In genomic region chr1:12604986-12605385, GRCh38 we compare ENCODE assay signal across 1 cellular context.
TF ChIP-seq lines count a peak whose summit lies in the region.

No MANE protein-coding gene starts in this region.

TF ChIP-seq in IMR-90, 13 proteins besides CTCF, POLR2A, EP300 and RAD21:
- TF ChIP-seq MXI1 (IDR thresholded peaks at IDR 0.05; ENCODE audit: borderline replicate concordance, low read depth, low read length) (no peak), CEBPB (IDR thresholded peaks at IDR 0.05; ENCODE audit: low read depth, low read length) (no peak), CHD1 (IDR thresholded peaks at IDR 0.05; ENCODE audit: low read depth, low read length) (no peak), MAZ (IDR thresholded peaks at IDR 0.05; ENCODE audit: borderline replicate concordance, low read depth, low read length) (no peak), NFE2L2 (IDR thresholded peaks at IDR 0.05; ENCODE audit: low read depth, low read length) (no peak), BHLHE40 (IDR thresholded peaks at IDR 0.05; ENCODE audit: low read depth, low read length) (no peak), ELK1 (IDR thresholded peaks at IDR 0.05; ENCODE audit: borderline replicate concordance, low read depth, low read length) (no peak), SMC3 (IDR thresholded peaks at IDR 0.05; ENCODE audit: low read depth, low read length) (no peak)
